ENCODE assay signal across 13 cellular contexts in the genomic region with DNA sequence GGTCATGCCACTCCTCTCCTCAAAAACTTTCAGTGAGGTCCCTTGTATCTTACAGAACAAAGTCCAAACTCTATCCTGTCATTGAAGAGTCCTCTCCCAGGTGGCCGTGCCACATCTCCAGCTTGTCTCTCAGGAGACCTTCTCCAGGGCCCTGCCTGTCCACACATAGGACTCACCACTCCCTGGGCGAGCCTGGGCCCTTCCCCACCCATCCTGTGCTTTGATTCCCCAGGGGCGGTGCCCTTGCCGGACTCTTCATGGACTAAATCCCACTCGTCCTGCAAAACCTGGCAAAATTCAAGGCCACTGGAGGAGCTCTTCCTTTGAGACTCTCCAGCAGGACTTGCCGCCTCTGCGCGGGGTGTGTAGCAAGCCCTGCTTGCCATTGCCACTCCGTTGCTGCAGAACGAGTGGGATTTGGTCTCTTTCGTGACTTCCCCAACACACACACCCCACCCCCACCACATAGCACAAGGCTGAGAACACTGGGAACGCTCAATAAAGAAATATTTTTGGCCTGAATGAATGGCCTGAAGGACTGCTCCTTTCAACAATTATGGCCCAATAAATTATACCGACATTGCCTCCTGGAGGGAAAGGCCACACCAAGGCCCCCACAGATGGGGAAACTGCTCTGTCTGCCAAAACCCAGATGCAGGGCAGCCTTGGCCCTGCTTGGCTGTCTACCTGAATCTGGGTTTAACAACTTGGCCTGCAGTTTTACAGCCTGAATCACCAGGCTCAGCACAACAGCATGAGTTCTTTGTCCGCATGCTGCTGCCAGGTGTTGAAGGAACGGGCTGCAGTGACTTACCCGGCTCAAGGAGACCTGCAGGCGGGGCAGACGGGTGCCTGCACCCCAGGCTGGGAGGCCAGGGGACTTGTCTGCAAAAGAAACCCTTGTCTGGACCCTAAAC.
DNase-seq lines count a peak whose midpoint lies in the region; ATAC-seq and TF ChIP-seq lines count a peak whose summit lies in the region.
"Had no signal": no experiment of that assay in that cellular context is flagged by ENCODE, and none has a peak within 500 bp of the region (broad histone marks: within the 10 kb centered on the region; RNA-seq: fewer than 3 reads in every experiment).

No MANE protein-coding gene starts in this region.

- H3K9me3 ChIP-seq in endodermal cell (ENCODE audit: control insufficient read depth, low read length), result no peaks in the 10 kb centered on the region
- no peaks in the 10 kb centered on the region for H3K9me3 ChIP-seq in osteoblast (ENCODE audit: low read depth, low read length)
- no peaks in the 10 kb centered on the region for H3K9me3 ChIP-seq in Caco-2
- H3K9me3 ChIP-seq: thyroid gland had no signal

- DNase-seq in Daoy (ENCODE audit: low read depth) (peak; percentile 5), LoVo (ENCODE audit: low spot score) (peak; percentile 60), endodermal cell (peak; percentile 71), osteoblast (ENCODE audit: insufficient read length, low spot score, missing footprints) (no peak), left ventricle myocardium superior (no peak), Caco-2 (no peak)
- no peak for DNase-seq in activated naive CD4-positive, alpha-beta T cell treated with Interleukin-2 at 50 U/mL for 16 hours
- DNase-seq in stimulated activated CD4-positive, alpha-beta T cell treated with anti-CD3 and anti-CD28 coated beads, Interleukin-2, amount 100 ng/mL, for 48 hours, result no peak
- DNase-seq: activated B cell treated with CpG ODN at 0.5 μM for 24 hours; CD4-positive, CD25-positive, alpha-beta regulatory T cell; NCI-H524; thyroid gland had no signal

- no peak for ATAC-seq in left ventricle myocardium superior

- POLR2A ChIA-PET in Caco-2 (lab: Charles Lee), result no interaction called here

- H3K36me3 Mint-ChIP-seq in endodermal cell (ENCODE audit: low read depth) (no peaks in the 10 kb centered on the region), Caco-2 (ENCODE audit: insufficient read depth, unreplicated experiment) (no peaks in the 10 kb centered on the region)
- H3K36me3 Mint-ChIP-seq: CD4-positive, CD25-positive, alpha-beta regulatory T cell had no signal

- H3K4me2 ChIP-seq in osteoblast (ENCODE audit: insufficient read depth, low read length), result peak overlapping the region; percentile 9
- H3K4me2 ChIP-seq: KMS-11 had no signal

- intact Hi-C loops in left ventricle myocardium superior (cut with micrococcal nuclease) (no loop called here), Caco-2 (cut with micrococcal nuclease; ENCODE audit: unreplicated experiment) (no loop called here)

- H3K4me3 ChIP-seq in endodermal cell (ENCODE audit: low read length), result no peak overlapping the region
- H3K4me3 ChIP-seq in osteoblast (ENCODE audit: insufficient read depth, low read length), result no peak overlapping the region
- H3K4me3 ChIP-seq in Caco-2 (ENCODE audit: low read depth, low read length), result no peak overlapping the region
- H3K4me3 ChIP-seq: thyroid gland had no signal

- WGBS in endodermal cell (ENCODE audit: insufficient coverage in 1 of 2, insufficient read length in 1 of 2), 2 experiments, result 82 to 88% methylated on average over 14 to 18 of the region's 18 CpGs

- no peak for TF ChIP-seq CTCF in endodermal cell (conservative IDR thresholded peaks at IDR 0.05)
- no peak for TF ChIP-seq CTCF in osteoblast (IDR thresholded peaks at IDR 0.05; ENCODE audit: extremely low read depth, low read depth, low read length)
- no peak for TF ChIP-seq CTCF in Caco-2 (IDR thresholded peaks at IDR 0.05; ENCODE audit: insufficient read depth in 1 of 2, low read depth in 1 of 2, low read length in 1 of 2, severe bottlenecking in 1 of 2, unreplicated experiment in 1 of 2)

- H3K4me1 Mint-ChIP-seq in endodermal cell (peaks cover 16% of the 10 kb centered on the region), Caco-2 (ENCODE audit: low read depth, unreplicated experiment) (no peaks in the 10 kb centered on the region)

- peak overlapping the region; percentile 51 for H2AFZ ChIP-seq in osteoblast (ENCODE audit: low read length)

- H3K27me3 ChIP-seq in endodermal cell (ENCODE audit: control insufficient read depth, insufficient read depth, low read length, poor library complexity, severe bottlenecking), result no peaks in the 10 kb centered on the region
- no peaks in the 10 kb centered on the region for H3K27me3 ChIP-seq in osteoblast (ENCODE audit: insufficient read depth, low read length)
- H3K27me3 ChIP-seq in Caco-2 (replicated peaks; ENCODE audit: control insufficient read depth, insufficient read depth, low read length), result no peaks in the 10 kb centered on the region
- H3K27me3 ChIP-seq: thyroid gland had no signal

- H3K9ac ChIP-seq in endodermal cell (ENCODE audit: extremely low read depth, low read length, poor library complexity, severe bottlenecking), result no peak overlapping the region
- H3K9ac ChIP-seq: KMS-11 had no signal

- no peak overlapping the region for H3K4me3 Mint-ChIP-seq in endodermal cell
- H3K4me3 Mint-ChIP-seq in Caco-2 (ENCODE audit: unreplicated experiment), result no peak overlapping the region
- H3K4me3 Mint-ChIP-seq: activated B cell treated with CpG ODN at 0.5 μM for 24 hours; CD4-positive, CD25-positive, alpha-beta regulatory T cell had no signal

- no peaks in the 10 kb centered on the region for H3K36me3 ChIP-seq in endodermal cell (ENCODE audit: control insufficient read depth, insufficient read depth, low read length)
- no peaks in the 10 kb centered on the region for H3K36me3 ChIP-seq in osteoblast (ENCODE audit: insufficient read depth, low read length)
- no peaks in the 10 kb centered on the region for H3K36me3 ChIP-seq in Caco-2 (ENCODE audit: control insufficient read depth, insufficient read depth, low read length)
- H3K36me3 ChIP-seq: thyroid gland had no signal

- H3K27ac ChIP-seq in endodermal cell (ENCODE audit: low read depth, low read length) (peak overlapping the region; percentile 58), osteoblast (ENCODE audit: low read depth, low read length) (no peak overlapping the region)
- H3K27ac ChIP-seq: KMS-11, thyroid gland had no signal

- no peaks in the 10 kb centered on the region for H3K27me3 Mint-ChIP-seq in endodermal cell (ENCODE audit: insufficient read depth)
- H3K27me3 Mint-ChIP-seq in Caco-2 (ENCODE audit: insufficient read depth, unreplicated experiment), result no peaks in the 10 kb centered on the region
- H3K27me3 Mint-ChIP-seq: activated B cell treated with CpG ODN at 0.5 μM for 24 hours had no signal

- H3K9me3 Mint-ChIP-seq in endodermal cell (no peaks in the 10 kb centered on the region), Caco-2 (ENCODE audit: unreplicated experiment) (no peaks in the 10 kb centered on the region)
- H3K9me3 Mint-ChIP-seq: activated B cell treated with CpG ODN at 0.5 μM for 24 hours; CD4-positive, CD25-positive, alpha-beta regulatory T cell had no signal

- no peak overlapping the region for H3K27ac Mint-ChIP-seq in endodermal cell
- no peak overlapping the region for H3K27ac Mint-ChIP-seq in Caco-2 (ENCODE audit: unreplicated experiment)
- H3K27ac Mint-ChIP-seq: activated B cell treated with CpG ODN at 0.5 μM for 24 hours; CD4-positive, CD25-positive, alpha-beta regulatory T cell had no signal

- H4K20me1 ChIP-seq in osteoblast (ENCODE audit: insufficient read depth, low read length), result no peaks in the 10 kb centered on the region

- CTCF ChIA-PET in Caco-2 (lab: Charles Lee), result no interaction called here

- BruUV-seq in Caco-2 (replicated peaks; lab: Mats Ljungman, UMichigan), result no TSS peak

- H3K4me1 ChIP-seq in endodermal cell (ENCODE audit: control insufficient read depth, insufficient read depth, low read length) (no peaks in the 10 kb centered on the region), osteoblast (ENCODE audit: insufficient read depth, low read length) (peaks cover 4% of the 10 kb centered on the region), Caco-2 (no peaks in the 10 kb centered on the region; the same call in 1 of the 2 replicates)
- H3K4me1 ChIP-seq: thyroid gland had no signal

- H3K79me2 ChIP-seq in osteoblast (ENCODE audit: insufficient read depth, low read length), result no peaks in the 10 kb centered on the region

Comparison
In these comparisons a context has a peak if more than half of its experiments do, and no peak if none do; other contexts are left out.
1. DNase-seq: peak in Daoy (single experiment), LoVo (single experiment) and endodermal cell (single experiment); none in osteoblast (single experiment), left ventricle myocardium superior (single experiment), activated naive CD4-positive, alpha-beta T cell treated with Interleukin-2 at 50 U/mL for 16 hours (single experiment), Caco-2 (0 of 2) and stimulated activated CD4-positive, alpha-beta T cell treated with anti-CD3 and anti-CD28 coated beads, Interleukin-2, amount 100 ng/mL, for 48 hours (0 of 2).